Comparison of ENCODE assay signal across 8 cellular contexts in the genomic region with DNA sequence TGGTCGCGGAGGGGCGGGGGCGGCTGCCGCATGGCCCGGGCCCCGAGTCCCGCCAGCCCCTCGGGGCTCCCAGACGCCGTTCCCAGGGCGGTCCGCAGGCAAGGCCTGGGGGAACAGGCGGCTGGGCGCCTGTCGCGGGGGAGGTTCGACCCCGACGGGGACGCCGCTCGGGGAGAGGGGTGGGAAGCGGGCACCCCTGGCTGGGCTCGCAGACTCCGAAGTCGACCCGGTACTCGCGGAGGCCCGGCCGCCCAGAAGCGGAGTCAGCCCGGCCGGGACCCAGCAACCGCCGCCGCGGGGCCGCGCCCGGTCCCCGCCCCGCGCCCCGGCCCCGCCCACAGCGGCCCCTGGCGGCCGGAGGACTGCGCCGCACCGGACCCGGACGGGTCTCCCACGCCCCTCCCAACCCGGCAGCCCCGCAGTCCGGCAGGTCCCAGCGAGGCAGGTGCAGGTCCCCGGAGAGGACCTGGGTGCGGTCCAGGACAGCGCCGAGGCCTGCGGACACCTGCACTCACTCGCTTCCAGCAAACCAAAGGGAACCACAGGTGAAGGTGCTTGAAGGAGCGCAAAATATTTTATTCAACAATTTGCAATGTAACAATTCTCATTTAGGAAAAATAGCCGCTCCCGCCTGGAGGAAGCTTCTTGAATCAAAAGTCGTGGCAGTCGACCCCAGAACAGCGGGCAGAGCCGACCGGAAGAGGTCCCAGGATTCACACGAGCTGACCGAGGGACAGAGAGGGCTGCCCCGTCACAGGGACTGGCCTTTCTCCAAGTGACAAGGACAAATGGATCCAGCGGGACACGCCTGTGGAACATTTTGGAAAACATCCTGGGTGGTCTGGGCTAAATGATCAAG. TPM values are rescaled to one million over a fixed set of nuclear protein-coding genes. Genes with fewer than 3 reads are reported as not detected.
DNase-seq lines count a peak whose midpoint lies in the region; ATAC-seq, FAIRE-seq and TF ChIP-seq lines count a peak whose summit lies in the region.

INPP5E (minus strand) TSS at position 296 of the 859 bp plus-strand sequence. CDS start 426 bp downstream, outside the sequence.

- no peaks in the 10 kb centered on the region for H3K27me3 ChIP-seq in endocrine pancreas (ENCODE audit: control insufficient read depth, insufficient read depth, low read length)

- peak; percentile 59 for TF ChIP-seq POLR2A in A549 (IDR thresholded peaks at IDR 0.05; ENCODE audit: low read length)

- no peak for TF ChIP-seq EP300 in A549 (IDR thresholded peaks at IDR 0.05)

- H3K4me3 ChIP-seq in A549 (peak within 1 kb of the TSS; percentile 86), endocrine pancreas (ENCODE audit: control insufficient read depth, insufficient read depth, low read length) (no peak within 1 kb of the TSS), mesodermal cell (ENCODE audit: extremely low read depth, insufficient read depth, low read length, poor library complexity, severe bottlenecking) (peak within 1 kb of the TSS; percentile 84)

- no peak for FAIRE-seq in A549 (lab: Jason Lieb, UNC)

- peak; percentile 87 for TF ChIP-seq CTCF in A549 (IDR thresholded peaks at IDR 0.05)

- peak within 1 kb of the TSS; percentile 61 for H3K9ac ChIP-seq in endocrine pancreas (ENCODE audit: control insufficient read depth, insufficient read depth, low read length)

- DNase-seq in A549 (ENCODE audit: low read depth in 1 of 2, low spot score in 1 of 2) (peak; percentile 79 to 81), NCI-H510A (lab: John Stamatoyannopoulos, UW) (peak; percentile 42)
- peak; percentile 58 to 67 for DNase-seq in activated CD8-positive, alpha-beta memory T cell treated with anti-CD3 and anti-CD28 coated beads for 4 hours (ENCODE audit: low read depth in 2 of 2)
- peak; percentile 47 to 62 for DNase-seq in stimulated activated CD8-positive, alpha-beta memory T cell treated with anti-CD3 and anti-CD28 coated beads, Interleukin-15, amount 100 ng/mL, for 4 hours (ENCODE audit: low read depth in 2 of 2)

- peaks cover 17% of the 10 kb centered on the region for H3K4me1 ChIP-seq in A549
- no peaks in the 10 kb centered on the region for H3K4me1 ChIP-seq in endocrine pancreas (ENCODE audit: control insufficient read depth, insufficient read depth, low read length)
- peaks cover 11% of the 10 kb centered on the region for H3K4me1 ChIP-seq in mesodermal cell (ENCODE audit: control insufficient read depth, insufficient read depth, low read length, poor library complexity, severe bottlenecking)

- peak within 1 kb of the TSS; percentile 76 for H3K4me2 ChIP-seq in A549

- no peaks in the 10 kb centered on the region for H3K9me3 ChIP-seq in A549
- no peaks in the 10 kb centered on the region for H3K9me3 ChIP-seq in endocrine pancreas (ENCODE audit: control insufficient read depth, low read length)
- no peaks in the 10 kb centered on the region for H3K9me3 ChIP-seq in mesodermal cell (ENCODE audit: control insufficient read depth, low read length)

- CTCF ChIA-PET in A549 (lab: Yijun Ruan, JAX), result interaction anchor here (0.6 to 4.2 kb wide), 22 partner anchors 10 to 259 kb away, joined by 3 to 30 read pairs (median 4); no protein-coding TSS in a partner anchor

- 38% methylated on average over 18 of the region's 79 CpGs for WGBS in A549 (ENCODE audit: missing lambda C conversion rate)
- WGBS in mesodermal cell (ENCODE audit: insufficient coverage in 2 of 2), 2 experiments, result 17 to 22% methylated on average over 37 to 55 of the region's 79 CpGs

- H3K36me3 ChIP-seq in endocrine pancreas (ENCODE audit: control insufficient read depth, insufficient read depth, low read length) (no peaks in the 10 kb centered on the region), mesodermal cell (ENCODE audit: control insufficient read depth, insufficient read depth, low read length) (peaks cover 60% of the 10 kb centered on the region)

- TF ChIP-seq RAD21 in A549 (conservative IDR thresholded peaks at IDR 0.05 in 1 of 2, IDR thresholded peaks at IDR 0.05 in 1 of 2), result no peak

- ATAC-seq in A549, result peak; percentile 82
- peak; percentile 64 for ATAC-seq in GM18502 (IDR thresholded peaks at IDR 0.05; ENCODE audit: poor library complexity, unreplicated experiment)
- peak; percentile 57 for ATAC-seq in HG03025 (IDR thresholded peaks at IDR 0.05; ENCODE audit: low FRiP score, unreplicated experiment)

- POLR2A ChIA-PET in A549 (lab: Yijun Ruan, JAX), result interaction anchor here (0.6 kb wide), 1 partner anchor 346 kb away, joined by 3 read pairs; no protein-coding TSS in a partner anchor

- H3K27ac ChIP-seq in A549 (peak within 1 kb of the TSS; percentile 91 to 99), mesodermal cell (ENCODE audit: low read depth, low read length, severe bottlenecking) (peak within 1 kb of the TSS; percentile 16)

TF ChIP-seq in A549, 52 proteins besides CTCF, POLR2A, EP300 and RAD21:
- peak; percentile 60 to 97; a peak in 3 of 5 replicates for TF ChIP-seq JUN (IDR thresholded peaks at IDR 0.05)
- TF ChIP-seq KDM5A (IDR thresholded peaks at IDR 0.05), result no peak
- TF ChIP-seq, protein P1, sequence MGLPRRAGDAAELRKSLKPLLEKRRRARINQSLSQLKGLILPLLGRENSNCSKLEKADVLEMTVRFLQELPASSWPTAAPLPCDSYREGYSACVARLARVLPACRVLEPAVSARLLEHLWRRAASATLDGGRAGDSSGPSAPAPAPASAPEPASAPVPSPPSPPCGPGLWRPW (IDR thresholded peaks at IDR 0.05), result no peak
- TF ChIP-seq RCOR1 (IDR thresholded peaks at IDR 0.05; ENCODE audit: low read depth, low read length), result no peak
- TF ChIP-seq MAFK (IDR thresholded peaks at IDR 0.05; ENCODE audit: partially characterized antibody), result no peak
- TF ChIP-seq PHF8 (IDR thresholded peaks at IDR 0.05; ENCODE audit: borderline replicate concordance, low read depth), result peak; percentile 57; the same call in 1 of the 2 replicates
- no peak for TF ChIP-seq ZSCAN20 (CRISPR knock-in tag; IDR thresholded peaks at IDR 0.05)
- no peak; the same call in 1 of the 2 replicates for TF ChIP-seq KDM1A (IDR thresholded peaks at IDR 0.05; ENCODE audit: low read depth)
- TF ChIP-seq NR3C1 (IDR thresholded peaks at IDR 0.05), result no peak
- no peak for TF ChIP-seq CHD2 (IDR thresholded peaks at IDR 0.05; ENCODE audit: low read length, partially characterized antibody)
- TF ChIP-seq, protein P2, sequence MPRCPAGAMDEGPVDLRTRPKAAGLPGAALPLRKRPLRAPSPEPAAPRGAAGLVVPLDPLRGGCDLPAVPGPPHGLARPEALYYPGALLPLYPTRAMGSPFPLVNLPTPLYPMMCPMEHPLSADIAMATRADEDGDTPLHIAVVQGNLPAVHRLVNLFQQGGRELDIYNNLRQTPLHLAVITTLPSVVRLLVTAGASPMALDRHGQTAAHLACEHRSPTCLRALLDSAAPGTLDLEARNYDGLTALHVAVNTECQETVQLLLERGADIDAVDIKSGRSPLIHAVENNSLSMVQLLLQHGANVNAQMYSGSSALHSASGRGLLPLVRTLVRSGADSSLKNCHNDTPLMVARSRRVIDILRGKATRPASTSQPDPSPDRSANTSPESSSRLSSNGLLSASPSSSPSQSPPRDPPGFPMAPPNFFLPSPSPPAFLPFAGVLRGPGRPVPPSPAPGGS (IDR thresholded peaks at IDR 0.05), result peak; percentile 87; the same call in 2 of the 3 replicates
- no peak for TF ChIP-seq E2F6 (IDR thresholded peaks at IDR 0.05; ENCODE audit: borderline replicate concordance, low read depth)
- no peak for TF ChIP-seq TP53 (CRISPR knock-in tag; IDR thresholded peaks at IDR 0.05)
- TF ChIP-seq FOXS1 (CRISPR knock-in tag; IDR thresholded peaks at IDR 0.05), result no peak
- TF ChIP-seq EHF (CRISPR knock-in tag; IDR thresholded peaks at IDR 0.05), result no peak
- TF ChIP-seq ESRRA (IDR thresholded peaks at IDR 0.05; ENCODE audit: borderline replicate concordance, low read length), result no peak
- no peak for TF ChIP-seq TFCP2L1 (CRISPR knock-in tag; IDR thresholded peaks at IDR 0.05)
- 0 out of 2 replicates have a peak, but pooled peaks have one; percentile 16 for TF ChIP-seq PBX3 (IDR thresholded peaks at IDR 0.05)
- no peak for TF ChIP-seq JUNB (IDR thresholded peaks at IDR 0.05)
- no peak for TF ChIP-seq HOXB5 (CRISPR knock-in tag; IDR thresholded peaks at IDR 0.05)
- TF ChIP-seq SMC3 (IDR thresholded peaks at IDR 0.05), result no peak
- no peak for TF ChIP-seq CBX8 (IDR thresholded peaks at IDR 0.05)
- TF ChIP-seq MYC (IDR thresholded peaks at IDR 0.05; ENCODE audit: borderline replicate concordance, low read length), result no peak

RNA-seq across cellular contexts. Expression of gene INPP5E, which starts in this region (rescaled TPM):
- polyA plus RNA-seq in A549 (2011; rRNA removed) (5.2 and 5.8 TPM in 2 replicates), A549 (2017; fragmentation: RNase III; extraction: RNeasy Plus Mini Kit Qiagen cat#74134 plus additional on column Dnase treatment) (9.8 to 12.4 TPM (median 11.2 TPM) in 3 replicates)
- 12.2 and 16.8 TPM in 2 replicates for polyA plus RNA-seq in A549 (2012; cell fraction: cytosol; rRNA removed)
- polyA plus RNA-seq in A549 (2012; cell fraction: nucleus; rRNA removed), result 50.3 and 55.0 TPM in 2 replicates
- polyA minus RNA-seq in A549 (2011; rRNA and poly(A)+ RNA removed), result 4.5 TPM in 2 replicates
- 16.7 TPM for polyA plus RNA-seq in mesodermal cell (2013, experiment 1 of 2)
- polyA plus RNA-seq in mesodermal cell (2013, experiment 2 of 2), result 12.6 TPM
